Comparison of ENCODE assay signal across 8 cellular contexts in the genomic region with DNA sequence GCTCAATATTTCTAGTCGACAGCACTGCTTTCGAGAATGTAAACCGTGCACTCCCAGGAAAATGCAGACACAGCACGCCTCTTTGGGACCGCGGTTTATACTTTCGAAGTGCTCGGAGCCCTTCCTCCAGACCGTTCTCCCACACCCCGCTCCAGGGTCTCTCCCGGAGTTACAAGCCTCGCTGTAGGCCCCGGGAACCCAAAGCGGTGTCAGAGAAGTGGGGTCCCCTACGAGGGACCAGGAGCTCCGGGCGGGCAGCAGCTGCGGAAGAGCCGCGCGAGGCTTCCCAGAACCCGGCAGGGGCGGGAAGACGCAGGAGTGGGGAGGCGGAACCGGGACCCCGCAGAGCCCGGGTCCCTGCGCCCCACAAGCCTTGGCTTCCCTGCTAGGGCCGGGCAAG. TPM values are rescaled to one million over a fixed set of nuclear protein-coding genes. Genes with fewer than 3 reads are reported as not detected.
DNase-seq lines count a peak whose midpoint lies in the region; ATAC-seq, FAIRE-seq and TF ChIP-seq lines count a peak whose summit lies in the region.
"Not testable (repeated sequence)": the region's sequence is repeated elsewhere in the genome, so short reads cannot be mapped to it uniquely, and the experiment has no call there.

No MANE protein-coding gene starts in this region.

- not testable (repeated sequence) for H3K27ac ChIP-seq in DOHH2 (ENCODE audit: low read depth, low read length); IMR-90 (ENCODE audit: insufficient read depth, low read length); SK-N-SH (ENCODE audit: low read depth in 2 of 2, low read length in 1 of 2); HepG2 (ENCODE audit: extremely low read length, insufficient read depth, low read length); rectal smooth muscle tissue (ENCODE audit: low read depth, low read length); uterus

- not testable (repeated sequence) for H4K91ac ChIP-seq in IMR-90 (ENCODE audit: insufficient read depth, low read depth, low read length)

- dilution Hi-C loops in IMR-90 (cut with HindIII; ENCODE audit: low sequenced_read_pairs, unreplicated experiment): not testable (repeated sequence)

- not testable (repeated sequence) for H3K27me3 ChIP-seq in DOHH2 (ENCODE audit: control insufficient read depth, low read length); IMR-90 (ENCODE audit: control insufficient read depth, insufficient read depth, low read length); SK-N-SH (ENCODE audit: insufficient read depth); bronchial epithelial cell (ENCODE audit: control insufficient read depth, insufficient read depth, low read length); HepG2 (ENCODE audit: control insufficient read depth in 1 of 2, insufficient read depth in 2 of 2, low read length in 2 of 2); rectal smooth muscle tissue (ENCODE audit: control insufficient read depth, insufficient read depth, low read length); uterus

- not testable (repeated sequence) for H3K4me2 ChIP-seq in DOHH2 (ENCODE audit: low read length); IMR-90 (ENCODE audit: low read depth, low read length); SK-N-SH; HepG2 (ENCODE audit: low read depth, low read length)

- not testable (repeated sequence) for H3K23ac ChIP-seq in IMR-90 (ENCODE audit: low read depth, low read length)

- not testable (repeated sequence) for H3K79me2 ChIP-seq in DOHH2 (ENCODE audit: control insufficient read depth, low read length); SK-N-SH (ENCODE audit: insufficient read depth); HepG2 (ENCODE audit: insufficient read depth, low read length)

- not testable (repeated sequence) for H3K18ac ChIP-seq in IMR-90 (ENCODE audit: low read depth, low read length)

- not testable (repeated sequence) for H2AFZ ChIP-seq in IMR-90 (replicated peaks; ENCODE audit: low read length, poor library complexity); SK-N-SH (ENCODE audit: low read depth); HepG2 (ENCODE audit: low read length)

- not testable (repeated sequence) for BruUV-seq in IMR-90 (replicated peaks; lab: Mats Ljungman, UMichigan); HepG2 (replicated peaks; lab: Mats Ljungman, UMichigan)

- H3K56ac ChIP-seq in IMR-90 (ENCODE audit: extremely low read depth, insufficient read depth, low read length): not testable (repeated sequence)

- H3K14ac ChIP-seq in IMR-90 (replicated peaks; ENCODE audit: low read depth, low read length): not testable (repeated sequence)

- not testable (repeated sequence) for H3K9ac ChIP-seq in IMR-90 (ENCODE audit: low read depth, low read length); rectal smooth muscle tissue (ENCODE audit: low read length)
- H3K9ac ChIP-seq in SK-N-SH (peak overlapping the region; percentile 39; the same call in 1 of the 2 replicates), HepG2 (ENCODE audit: insufficient read depth, low read depth, low read length) (peak overlapping the region; percentile 43; the same call in 1 of the 2 replicates)

- not testable (repeated sequence) for H3K36me3 ChIP-seq in DOHH2 (ENCODE audit: control insufficient read depth, low read length); IMR-90 (ENCODE audit: control insufficient read depth, insufficient read depth, low read length); SK-N-SH (replicated peaks in 1 of 2; ENCODE audit: control insufficient read depth in 1 of 2, insufficient read depth in 2 of 2, low read length in 1 of 2); bronchial epithelial cell (ENCODE audit: control insufficient read depth, insufficient read depth, low read length); HepG2 (replicated peaks in 1 of 2; ENCODE audit: control insufficient read depth in 1 of 2, insufficient read depth in 2 of 2, low read length in 2 of 2); rectal smooth muscle tissue (ENCODE audit: control insufficient read depth, insufficient read depth, low read length); uterus

- TF ChIP-seq CTCF in DOHH2 (IDR thresholded peaks at IDR 0.05; ENCODE audit: low read depth, low read length, poor library complexity, severe bottlenecking); IMR-90 (conservative IDR thresholded peaks at IDR 0.05; ENCODE audit: low read depth, low read length); SK-N-SH (IDR thresholded peaks at IDR 0.05); bronchial epithelial cell (IDR thresholded peaks at IDR 0.05; ENCODE audit: insufficient read depth, low read length, severe bottlenecking); fibroblast of the aortic adventitia (IDR thresholded peaks at IDR 0.05; ENCODE audit: insufficient read depth, low read length); HepG2 (CRISPR knock-in tag; IDR thresholded peaks at IDR 0.05); uterus (IDR thresholded peaks at IDR 0.05): not testable (repeated sequence)

- not testable (repeated sequence) for H3K9me1 ChIP-seq in IMR-90 (ENCODE audit: insufficient read depth, low read length)

- H2BK5ac ChIP-seq in IMR-90 (ENCODE audit: low read depth, low read length, poor library complexity, severe bottlenecking): not testable (repeated sequence)

- not testable (repeated sequence) for H4K5ac ChIP-seq in IMR-90 (ENCODE audit: low read depth, low read length)

- not testable (repeated sequence) for H2AK5ac ChIP-seq in IMR-90 (ENCODE audit: low read depth, low read length)

- ATAC-seq in IMR-90 (ENCODE audit: low read depth); HepG2: not testable (repeated sequence)

- TF ChIP-seq RAD21 in IMR-90 (IDR thresholded peaks at IDR 0.05; ENCODE audit: low read length); SK-N-SH (IDR thresholded peaks at IDR 0.05; ENCODE audit: low read length); HepG2 (CRISPR knock-in tag; IDR thresholded peaks at IDR 0.05): not testable (repeated sequence)

- H2AK9ac ChIP-seq in IMR-90 (replicated peaks; ENCODE audit: low read depth, low read length, poor library complexity): not testable (repeated sequence)

- not testable (repeated sequence) for H3K4me1 ChIP-seq in DOHH2 (ENCODE audit: control insufficient read depth, low read length); IMR-90 (ENCODE audit: control insufficient read depth, insufficient read depth, low read length); SK-N-SH (ENCODE audit: control insufficient read depth in 1 of 2, insufficient read depth in 2 of 2, low read depth in 1 of 2, low read length in 1 of 2); HepG2 (ENCODE audit: insufficient read depth, low read length); rectal smooth muscle tissue (ENCODE audit: control insufficient read depth, insufficient read depth, low read length); uterus

- not testable (repeated sequence) for TF ChIP-seq POLR2A in IMR-90 (IDR thresholded peaks at IDR 0.05; ENCODE audit: low read depth, low read length); HepG2 (IDR thresholded peaks at IDR 0.05; ENCODE audit: insufficient read depth in 1 of 2, low read depth in 2 of 2, low read length in 2 of 2); uterus (IDR thresholded peaks at IDR 0.05)

- H3K4me3 ChIP-seq in DOHH2 (ENCODE audit: low read length) (0 out of 2 replicates have a peak overlapping the region, but pooled peaks have one; percentile 41), IMR-90 (ENCODE audit: insufficient read depth, low read depth, low read length) (peak overlapping the region; percentile 55), SK-N-SH (ENCODE audit: low read depth in 2 of 2, low read length in 1 of 2) (peak overlapping the region in 1 of 2 experiments; percentile 50; a peak in 2 of 4 replicates), bronchial epithelial cell (ENCODE audit: low read depth, low read length) (peak overlapping the region; percentile 36), fibroblast of the aortic adventitia (ENCODE audit: low read depth, low read length) (peak overlapping the region; percentile 65), HepG2 (replicated peaks in 1 of 3; ENCODE audit: insufficient read depth in 1 of 3, low read depth in 2 of 3, low read length in 3 of 3) (peak overlapping the region in 2 of 3 experiments; percentile 52 to 57; a peak in 4 of 6 replicates), rectal smooth muscle tissue (ENCODE audit: low read length) (peak overlapping the region; percentile 41), uterus (peak overlapping the region; percentile 35 to 51)

- FAIRE-seq in bronchial epithelial cell (lab: Jason Lieb, UNC); HepG2 (lab: Jason Lieb, UNC): not testable (repeated sequence)

- not testable (repeated sequence) for H3K79me1 ChIP-seq in IMR-90 (ENCODE audit: low read depth in 1 of 2, low read length in 2 of 2)

- no CpG with 5 or more reads among the region's 30 CpGs for WGBS in IMR-90 (ENCODE audit: extremely low coverage in 2 of 2, insufficient read length in 1 of 2), 2 experiments
- WGBS in SK-N-SH (ENCODE audit: low lambda C conversion rate): 2% methylated on average over 11 of the region's 30 CpGs
- 0% methylated on average over 8 of the region's 30 CpGs for WGBS in HepG2 (ENCODE audit: low lambda C conversion rate)

- POLR2A ChIA-PET in IMR-90 (lab: Charles Lee; ENCODE audit: unreplicated experiment); SK-N-SH (lab: Yijun Ruan, JAX); HepG2 (lab: Yijun Ruan, JAX): not testable (repeated sequence)

- H2BK20ac ChIP-seq in IMR-90 (ENCODE audit: low read depth, low read length): not testable (repeated sequence)

- not testable (repeated sequence) for H3K9me2 ChIP-seq in DOHH2 (replicated peaks; ENCODE audit: control insufficient read depth, low read length); SK-N-SH

- intact Hi-C loops in IMR-90 (cut with micrococcal nuclease); HepG2 (cut with micrococcal nuclease; ENCODE audit: unreplicated experiment); uterus (cut with DNase I; ENCODE audit: low total_unique reads): not testable (repeated sequence)

- in situ Hi-C loops in IMR-90 (cut with MboI; ENCODE audit: low sequenced_read_pairs); HepG2 (cut with HindIII; ENCODE audit: extremely low pct_ligation_motif_present, low pct_unique_long_range_greater_than_20kb): not testable (repeated sequence)

- not testable (repeated sequence) for H3K9me3 ChIP-seq in DOHH2 (ENCODE audit: control insufficient read depth, insufficient read depth, low read length); IMR-90 (ENCODE audit: control insufficient read depth, insufficient read depth, low read length); SK-N-SH; HepG2 (ENCODE audit: low read length); uterus

- CTCF ChIA-PET in IMR-90 (lab: Yijun Ruan, JAX); SK-N-SH (lab: Yijun Ruan, JAX); HepG2 (lab: Yijun Ruan, JAX; ENCODE audit: low intra/inter-chr PET ratio, low total read pairs): not testable (repeated sequence)

- H3F3A ChIP-seq in DOHH2 (ENCODE audit: control insufficient read depth, insufficient read depth); SK-N-SH (replicated peaks; ENCODE audit: insufficient read depth): not testable (repeated sequence)

- not testable (repeated sequence) for TF ChIP-seq EP300 in SK-N-SH (IDR thresholded peaks at IDR 0.05; ENCODE audit: borderline replicate concordance in 1 of 2, low read depth in 1 of 2, low read length in 1 of 2); HepG2 (IDR thresholded peaks at IDR 0.05; ENCODE audit: low read depth in 2 of 2, low read length in 2 of 2); HepG2 (CRISPR knock-in tag; IDR thresholded peaks at IDR 0.05; ENCODE audit: borderline replicate concordance)

- not testable (repeated sequence) for DNase-seq in IMR-90; SK-N-SH; bronchial epithelial cell (ENCODE audit: low read depth); fibroblast of the aortic adventitia (ENCODE audit: low read depth); HepG2 (ENCODE audit: low spot score); uterus

- H2BK15ac ChIP-seq in IMR-90 (ENCODE audit: low read depth, low read length): not testable (repeated sequence)

- not testable (repeated sequence) for H4K20me1 ChIP-seq in DOHH2 (ENCODE audit: control insufficient read depth, insufficient read depth, low read depth, low read length); IMR-90 (ENCODE audit: insufficient read depth, low read length); SK-N-SH (ENCODE audit: insufficient read depth); HepG2 (ENCODE audit: insufficient read depth, low read length)

- not testable (repeated sequence) for H3K4ac ChIP-seq in IMR-90 (ENCODE audit: low read depth, low read length)

- not testable (repeated sequence) for H2BK120ac ChIP-seq in IMR-90 (ENCODE audit: low read depth, low read length)

- H4K8ac ChIP-seq in IMR-90 (ENCODE audit: low read depth in 2 of 2, low read length in 2 of 2): not testable (repeated sequence)

RNA-seq across cellular contexts. Expression of a gene that starts 0.5 kb away (rescaled TPM):
- total RNA-seq in IMR-90 (2012; rRNA removed) (3.0 and 3.1 TPM in 2 replicates), bronchial epithelial cell (7.4 and 9.1 TPM in 2 replicates), fibroblast of the aortic adventitia (ENCODE audit: low replicate concordance) (2.2 and 5.2 TPM in 2 replicates), HepG2 (2016; rRNA removed; fragmentation: Illumina TruSeq; extraction: Trizol) (6.9 and 10.9 TPM in 2 replicates), uterus (10 to 100 TPM in 1 of 4 donors, 1 to 10 TPM in 2, not detected in 1; 1.0 to 26.9 (median 4.7) TPM)
- polyA plus RNA-seq in IMR-90 (2012; rRNA removed) (13.7 and 17.6 TPM in 2 replicates), SK-N-SH (2012; rRNA removed) (12.9 and 14.2 TPM in 2 replicates), HepG2 (2011; rRNA removed) (13.0 and 15.0 TPM in 2 replicates)
- 7.8 and 8.1 TPM in 2 replicates for polyA plus RNA-seq in IMR-90 (2012; cell fraction: cytosol; rRNA removed)
- polyA plus RNA-seq in IMR-90 (2012; cell fraction: nucleus; rRNA removed; ENCODE audit: low replicate concordance): 59.0 and 84.7 TPM in 2 replicates
- polyA plus RNA-seq in SK-N-SH (2012; cell fraction: cytosol; rRNA removed): 3.8 and 5.7 TPM in 2 replicates
- polyA plus RNA-seq in SK-N-SH (2012; cell fraction: nucleus; rRNA removed): 64.8 and 99.2 TPM in 2 replicates
- 3.2 and 3.8 TPM in 2 replicates for total RNA-seq in HepG2 (2016; cell fraction: cytosol; rRNA removed; fragmentation: Illumina TruSeq; extraction: Trizol; ENCODE audit: low read depth)
- 7.3 and 10.6 TPM in 2 replicates for total RNA-seq in HepG2 (2016; cell fraction: insoluble cytoplasmic fraction; rRNA removed; fragmentation: Illumina TruSeq; extraction: Trizol)
- total RNA-seq in HepG2 (2016; cell fraction: membrane; rRNA removed; fragmentation: Illumina TruSeq; extraction: Trizol): 4.5 TPM in 2 replicates
- total RNA-seq in HepG2 (2016; cell fraction: nucleus; rRNA removed; fragmentation: Illumina TruSeq; extraction: Trizol): 5.7 TPM in 2 replicates
- polyA plus RNA-seq in HepG2 (2011; cell fraction: cytosol; rRNA removed): 4.0 and 5.6 TPM in 2 replicates
- 28.7 and 31.9 TPM in 2 replicates for polyA plus RNA-seq in HepG2 (2011; cell fraction: nucleus; rRNA removed)
- 5.2 and 9.0 TPM in 2 replicates for polyA plus RNA-seq in HepG2 (2012)
- 2.9 TPM in 2 replicates for polyA plus RNA-seq in HepG2 (2016; cell fraction: cytosol; fragmentation: Illumina TruSeq; extraction: Trizol; ENCODE audit: low read depth)
- 6.5 and 7.8 TPM in 2 replicates for polyA plus RNA-seq in HepG2 (2016; cell fraction: insoluble cytoplasmic fraction; fragmentation: Illumina TruSeq; extraction: Trizol; ENCODE audit: low read depth)
- 3.9 and 4.2 TPM in 2 replicates for polyA plus RNA-seq in HepG2 (2016; cell fraction: membrane; fragmentation: Illumina TruSeq; extraction: Trizol; ENCODE audit: low read depth)
- 13.9 and 18.3 TPM in 2 replicates for polyA plus RNA-seq in HepG2 (2016; cell fraction: nucleus; fragmentation: Illumina TruSeq; extraction: Trizol; ENCODE audit: insufficient read depth, low read depth)
- 3.7 and 9.2 TPM in 2 replicates for polyA minus RNA-seq in HepG2 (2011; rRNA and poly(A)+ RNA removed; ENCODE audit: low replicate concordance)
- polyA minus RNA-seq in HepG2 (2011; cell fraction: cytosol; rRNA and poly(A)+ RNA removed): 2.3 and 2.9 TPM in 2 replicates
- polyA minus RNA-seq in HepG2 (2011; cell fraction: nucleus; rRNA and poly(A)+ RNA removed): 2.4 and 2.6 TPM in 2 replicates
